10 cellular contexts compared by ENCODE assay signal in genomic region chr18:76564636-76565237, GRCh38.
DNase-seq lines count a peak whose midpoint lies in the region; ATAC-seq and TF ChIP-seq lines count a peak whose summit lies in the region.
"Had no signal": no experiment of that assay in that cellular context is flagged by ENCODE, and none has a peak within 500 bp of the region (broad histone marks: within the 10 kb centered on the region; RNA-seq: fewer than 3 reads in every experiment).

No MANE protein-coding gene starts in this region.

- TF ChIP-seq CTCF in SK-N-SH (IDR thresholded peaks at IDR 0.05) (no peak), foreskin keratinocyte (conservative IDR thresholded peaks at IDR 0.05) (no peak), parathyroid adenoma (IDR thresholded peaks at IDR 0.05) (no peak)

- peaks cover 0 to 46% (median 18%) of the 10 kb centered on the region in 10 experiments; a peak in 14 of 20 replicates for H3K4me1 ChIP-seq in BLaER1 treated with 17β-estradiol and CSF1 and Interleukin-3, amounts not matched to agents 10 nM and 100 nM
- H3K4me1 ChIP-seq in SK-N-SH (ENCODE audit: control insufficient read depth in 1 of 2, insufficient read depth in 2 of 2, low read depth in 1 of 2, low read length in 1 of 2) = no peaks in the 10 kb centered on the region; a peak in 1 of 4 replicates
- H3K4me1 ChIP-seq in foreskin keratinocyte = peaks cover 26% of the 10 kb centered on the region
- no peaks in the 10 kb centered on the region for H3K4me1 ChIP-seq in parathyroid adenoma

- no peak overlapping the region for H2AFZ ChIP-seq in SK-N-SH (ENCODE audit: low read depth)
- peak overlapping the region; percentile 45 for H2AFZ ChIP-seq in parathyroid adenoma

- 28% methylated on average over 4 of the region's 4 CpGs for WGBS in SK-N-SH (ENCODE audit: low lambda C conversion rate)

- H3K79me2 ChIP-seq in SK-N-SH (ENCODE audit: insufficient read depth) (no peaks in the 10 kb centered on the region), parathyroid adenoma (no peaks in the 10 kb centered on the region)

- no peak for TF ChIP-seq RAD21 in SK-N-SH (IDR thresholded peaks at IDR 0.05; ENCODE audit: low read length)

- H3K27me3 Mint-ChIP-seq in activated CD4-positive, alpha-beta T cell treated with anti-CD3 and anti-CD28 coated beads, Interleukin-2, amount 10 ng/mL, durations not matched to agents 24 days and 14 days = peaks cover 10% of the 10 kb centered on the region

- no peak overlapping the region for H3K27ac Mint-ChIP-seq in activated CD4-positive, alpha-beta T cell treated with anti-CD3 and anti-CD28 coated beads, Interleukin-2, amount 10 ng/mL, durations not matched to agents 24 days and 14 days
- H3K27ac Mint-ChIP-seq: CD8-positive, alpha-beta memory T cell had no signal

- peak overlapping the region in 6 of 11 experiments; percentile 31 to 53 (median 45); a peak in 9 of 22 replicates for H3K4me2 ChIP-seq in BLaER1 treated with 17β-estradiol and CSF1 and Interleukin-3, amounts not matched to agents 10 nM and 100 nM
- peak overlapping the region; percentile 15; the same call in 1 of the 2 replicates for H3K4me2 ChIP-seq in SK-N-SH
- peak overlapping the region; percentile 43 for H3K4me2 ChIP-seq in parathyroid adenoma (ENCODE audit: low read length)

- no peaks in the 10 kb centered on the region for H3K9me2 ChIP-seq in SK-N-SH

- no peaks in the 10 kb centered on the region for H3K27me3 ChIP-seq in BLaER1 treated with 17β-estradiol and CSF1 and Interleukin-3, amounts not matched to agents 10 nM and 100 nM
- no peaks in the 10 kb centered on the region for H3K27me3 ChIP-seq in SK-N-SH (ENCODE audit: insufficient read depth)
- no peaks in the 10 kb centered on the region for H3K27me3 ChIP-seq in foreskin keratinocyte
- no peaks in the 10 kb centered on the region for H3K27me3 ChIP-seq in parathyroid adenoma (ENCODE audit: control insufficient read depth, insufficient read depth, low read length)

- peak; percentile 5 for ATAC-seq in foreskin keratinocyte
- ATAC-seq in GM21619 (IDR thresholded peaks at IDR 0.05; ENCODE audit: unreplicated experiment) = no peak
- ATAC-seq in HG02623 (IDR thresholded peaks at IDR 0.05; ENCODE audit: unreplicated experiment) = no peak

- no peaks in the 10 kb centered on the region for H3K36me3 Mint-ChIP-seq in activated CD4-positive, alpha-beta T cell treated with anti-CD3 and anti-CD28 coated beads, Interleukin-2, amount 10 ng/mL, durations not matched to agents 24 days and 14 days (ENCODE audit: low read depth)
- H3K36me3 Mint-ChIP-seq: CD8-positive, alpha-beta memory T cell had no signal

- CTCF ChIA-PET in SK-N-SH (lab: Yijun Ruan, JAX) = no interaction called here

- peaks cover 3% of the 10 kb centered on the region for H3K4me1 Mint-ChIP-seq in activated CD4-positive, alpha-beta T cell treated with anti-CD3 and anti-CD28 coated beads, Interleukin-2, amount 10 ng/mL, durations not matched to agents 24 days and 14 days

- intact Hi-C loops in activated CD4-positive, alpha-beta T cell treated with anti-CD3 and anti-CD28 coated beads, Interleukin-2, amount 10 ng/mL, durations not matched to agents 24 days and 14 days (cut with micrococcal nuclease) = no loop called here

- H4K20me1 ChIP-seq in BLaER1 treated with 17β-estradiol and CSF1 and Interleukin-3, amounts not matched to agents 10 nM and 100 nM = no peaks in the 10 kb centered on the region
- H4K20me1 ChIP-seq in SK-N-SH (ENCODE audit: insufficient read depth) = no peaks in the 10 kb centered on the region

- H3K9ac ChIP-seq in BLaER1 treated with 17β-estradiol and CSF1 and Interleukin-3, amounts not matched to agents 10 nM and 100 nM = no peak overlapping the region
- no peak overlapping the region for H3K9ac ChIP-seq in SK-N-SH
- H3K9ac ChIP-seq in parathyroid adenoma = no peak overlapping the region

- H3K9me3 Mint-ChIP-seq in activated CD4-positive, alpha-beta T cell treated with anti-CD3 and anti-CD28 coated beads, Interleukin-2, amount 10 ng/mL, durations not matched to agents 24 days and 14 days = no peaks in the 10 kb centered on the region
- H3K9me3 Mint-ChIP-seq: CD8-positive, alpha-beta memory T cell had no signal

- no peak for TF ChIP-seq EP300 in SK-N-SH (IDR thresholded peaks at IDR 0.05; ENCODE audit: borderline replicate concordance in 1 of 2, low read depth in 1 of 2, low read length in 1 of 2)

- H3K4me3 Mint-ChIP-seq in activated CD4-positive, alpha-beta T cell treated with anti-CD3 and anti-CD28 coated beads, Interleukin-2, amount 10 ng/mL, durations not matched to agents 24 days and 14 days = no peak overlapping the region
- H3K4me3 Mint-ChIP-seq: CD8-positive, alpha-beta memory T cell had no signal

- H3K36me3 ChIP-seq in BLaER1 treated with 17β-estradiol and CSF1 and Interleukin-3, amounts not matched to agents 10 nM and 100 nM = no peaks in the 10 kb centered on the region
- H3K36me3 ChIP-seq in SK-N-SH (replicated peaks in 1 of 2; ENCODE audit: control insufficient read depth in 1 of 2, insufficient read depth in 2 of 2, low read length in 1 of 2) = no peaks in the 10 kb centered on the region
- no peaks in the 10 kb centered on the region for H3K36me3 ChIP-seq in parathyroid adenoma (ENCODE audit: control insufficient read depth, insufficient read depth, low read length)

- POLR2A ChIA-PET in SK-N-SH (lab: Yijun Ruan, JAX) = no interaction called here

- DNase-seq in SK-N-SH (no peak), foreskin keratinocyte (peak in 1 of 2 donors; percentile 52), NCI-H146 treated with DMSO at 0.1 percent for 48 hours (lab: John Stamatoyannopoulos, UW; ENCODE audit: unreplicated experiment) (no peak)
- no peak for DNase-seq in activated CD4-positive, alpha-beta T cell treated with anti-CD3 and anti-CD28 coated beads, Interleukin-2, amount 10 ng/mL, durations not matched to agents 24 days and 14 days
- DNase-seq: CD8-positive, alpha-beta memory T cell; effector CD4-positive, alpha-beta T cell had no signal

- no peak overlapping the region for H3K4me3 ChIP-seq in BLaER1 treated with 17β-estradiol and CSF1 and Interleukin-3, amounts not matched to agents 10 nM and 100 nM
- H3K4me3 ChIP-seq in SK-N-SH (ENCODE audit: low read depth in 2 of 2, low read length in 1 of 2) (no peak overlapping the region), parathyroid adenoma (ENCODE audit: low read depth, low read length) (peak overlapping the region; percentile 26)

- no peaks in the 10 kb centered on the region for H3F3A ChIP-seq in SK-N-SH (replicated peaks; ENCODE audit: insufficient read depth)

- peaks cover 0 to 37% (median 11%) of the 10 kb centered on the region in 11 experiments; a peak in 12 of 22 replicates for H3K9me3 ChIP-seq in BLaER1 treated with 17β-estradiol and CSF1 and Interleukin-3, amounts not matched to agents 10 nM and 100 nM (replicated peaks in 1 of 11)
- H3K9me3 ChIP-seq in SK-N-SH = no peaks in the 10 kb centered on the region
- H3K9me3 ChIP-seq in parathyroid adenoma (ENCODE audit: control insufficient read depth, low read length) = no peaks in the 10 kb centered on the region

- H3K27ac ChIP-seq in BLaER1 treated with 17β-estradiol and CSF1 and Interleukin-3, amounts not matched to agents 10 nM and 100 nM = peak overlapping the region in 3 of 11 experiments; percentile 17 to 30 (median 23); a peak in 3 of 22 replicates
- H3K27ac ChIP-seq in SK-N-SH (ENCODE audit: low read depth in 2 of 2, low read length in 1 of 2) = no peak overlapping the region
- peak overlapping the region; percentile 91 for H3K27ac ChIP-seq in foreskin keratinocyte
- peak overlapping the region; percentile 43 for H3K27ac ChIP-seq in parathyroid adenoma

TF ChIP-seq in SK-N-SH, 30 proteins besides CTCF, POLR2A, EP300 and RAD21 (continues in another document):
- TF ChIP-seq USF1 (IDR thresholded peaks at IDR 0.05; ENCODE audit: borderline replicate concordance, low read depth) (no peak), RCOR1 (IDR thresholded peaks at IDR 0.05; ENCODE audit: low read length) (no peak), NRF1 (IDR thresholded peaks at IDR 0.05; ENCODE audit: low read depth, low read length) (no peak), JUND (IDR thresholded peaks at IDR 0.05) (no peak), SMC3 (IDR thresholded peaks at IDR 0.05; ENCODE audit: low read depth, low read length) (no peak), TAF1 (IDR thresholded peaks at IDR 0.05; ENCODE audit: borderline replicate concordance, low read depth, low read length) (no peak), TCF12 (IDR thresholded peaks at IDR 0.05) (no peak), FOXM1 (IDR thresholded peaks at IDR 0.05; ENCODE audit: low read depth) (no peak), FOSL2 (IDR thresholded peaks at IDR 0.05; ENCODE audit: borderline replicate concordance, low read depth) (no peak), MXI1 (IDR thresholded peaks at IDR 0.05; ENCODE audit: low read depth, low read length) (no peak), EZH2phosphoT487 (IDR thresholded peaks at IDR 0.05; ENCODE audit: borderline replicate concordance, low read depth) (no peak), RFX5 (IDR thresholded peaks at IDR 0.05; ENCODE audit: low read length) (no peak), GABPA (IDR thresholded peaks at IDR 0.05; ENCODE audit: low read depth) (no peak), CHD2 (IDR thresholded peaks at IDR 0.05; ENCODE audit: low read length, partially characterized antibody) (no peak), YY1 (IDR thresholded peaks at IDR 0.05; ENCODE audit: low read depth) (no peak), FOXJ3 (CRISPR knock-in tag; IDR thresholded peaks at IDR 0.05) (no peak)
- TF ChIP-seq, protein P1, sequence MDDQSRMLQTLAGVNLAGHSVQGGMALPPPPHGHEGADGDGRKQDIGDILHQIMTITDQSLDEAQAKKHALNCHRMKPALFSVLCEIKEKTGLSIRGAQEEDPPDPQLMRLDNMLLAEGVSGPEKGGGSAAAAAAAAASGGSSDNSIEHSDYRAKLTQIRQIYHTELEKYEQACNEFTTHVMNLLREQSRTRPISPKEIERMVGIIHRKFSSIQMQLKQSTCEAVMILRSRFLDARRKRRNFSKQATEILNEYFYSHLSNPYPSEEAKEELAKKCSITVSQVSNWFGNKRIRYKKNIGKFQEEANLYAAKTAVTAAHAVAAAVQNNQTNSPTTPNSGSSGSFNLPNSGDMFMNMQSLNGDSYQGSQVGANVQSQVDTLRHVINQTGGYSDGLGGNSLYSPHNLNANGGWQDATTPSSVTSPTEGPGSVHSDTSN (IDR thresholded peaks at IDR 0.05) = no peak

Comparison
In these comparisons a context has a peak if more than half of its experiments do, and no peak if none do; other contexts are left out.
1. H3K27ac ChIP-seq: peak in foreskin keratinocyte (single experiment) and parathyroid adenoma (single experiment); none in SK-N-SH (0 of 2).
2. Peak in every context shown above with its lines, with median percentiles within 50 percentile points of each other: H3K4me2 ChIP-seq.